1 cellular context compared by ENCODE assay signal in the genomic region with DNA sequence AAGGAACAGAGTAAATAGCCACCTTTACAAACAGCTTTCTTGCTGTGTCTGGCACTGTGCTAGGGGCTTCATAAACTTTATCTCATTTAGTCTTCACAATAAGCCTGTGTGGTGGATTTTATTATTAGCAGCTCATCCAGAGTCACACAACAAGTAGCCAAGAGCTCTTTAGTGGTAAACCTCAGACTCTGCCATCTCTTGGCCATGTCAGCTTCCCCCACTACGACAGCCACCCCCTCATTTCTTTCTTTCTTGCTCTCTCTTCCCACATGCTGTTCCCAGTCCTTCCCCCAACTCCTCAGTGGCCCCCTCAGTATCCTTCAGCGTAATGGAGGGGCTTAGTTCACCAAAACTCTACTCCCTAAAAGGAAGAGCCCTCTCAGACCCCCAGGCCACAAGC.
TF ChIP-seq lines count a peak whose summit lies in the region.

No MANE protein-coding gene starts in this region.

TF ChIP-seq in GM23338, 12 proteins besides CTCF, POLR2A, EP300 and RAD21:
- TF ChIP-seq, protein P1, sequence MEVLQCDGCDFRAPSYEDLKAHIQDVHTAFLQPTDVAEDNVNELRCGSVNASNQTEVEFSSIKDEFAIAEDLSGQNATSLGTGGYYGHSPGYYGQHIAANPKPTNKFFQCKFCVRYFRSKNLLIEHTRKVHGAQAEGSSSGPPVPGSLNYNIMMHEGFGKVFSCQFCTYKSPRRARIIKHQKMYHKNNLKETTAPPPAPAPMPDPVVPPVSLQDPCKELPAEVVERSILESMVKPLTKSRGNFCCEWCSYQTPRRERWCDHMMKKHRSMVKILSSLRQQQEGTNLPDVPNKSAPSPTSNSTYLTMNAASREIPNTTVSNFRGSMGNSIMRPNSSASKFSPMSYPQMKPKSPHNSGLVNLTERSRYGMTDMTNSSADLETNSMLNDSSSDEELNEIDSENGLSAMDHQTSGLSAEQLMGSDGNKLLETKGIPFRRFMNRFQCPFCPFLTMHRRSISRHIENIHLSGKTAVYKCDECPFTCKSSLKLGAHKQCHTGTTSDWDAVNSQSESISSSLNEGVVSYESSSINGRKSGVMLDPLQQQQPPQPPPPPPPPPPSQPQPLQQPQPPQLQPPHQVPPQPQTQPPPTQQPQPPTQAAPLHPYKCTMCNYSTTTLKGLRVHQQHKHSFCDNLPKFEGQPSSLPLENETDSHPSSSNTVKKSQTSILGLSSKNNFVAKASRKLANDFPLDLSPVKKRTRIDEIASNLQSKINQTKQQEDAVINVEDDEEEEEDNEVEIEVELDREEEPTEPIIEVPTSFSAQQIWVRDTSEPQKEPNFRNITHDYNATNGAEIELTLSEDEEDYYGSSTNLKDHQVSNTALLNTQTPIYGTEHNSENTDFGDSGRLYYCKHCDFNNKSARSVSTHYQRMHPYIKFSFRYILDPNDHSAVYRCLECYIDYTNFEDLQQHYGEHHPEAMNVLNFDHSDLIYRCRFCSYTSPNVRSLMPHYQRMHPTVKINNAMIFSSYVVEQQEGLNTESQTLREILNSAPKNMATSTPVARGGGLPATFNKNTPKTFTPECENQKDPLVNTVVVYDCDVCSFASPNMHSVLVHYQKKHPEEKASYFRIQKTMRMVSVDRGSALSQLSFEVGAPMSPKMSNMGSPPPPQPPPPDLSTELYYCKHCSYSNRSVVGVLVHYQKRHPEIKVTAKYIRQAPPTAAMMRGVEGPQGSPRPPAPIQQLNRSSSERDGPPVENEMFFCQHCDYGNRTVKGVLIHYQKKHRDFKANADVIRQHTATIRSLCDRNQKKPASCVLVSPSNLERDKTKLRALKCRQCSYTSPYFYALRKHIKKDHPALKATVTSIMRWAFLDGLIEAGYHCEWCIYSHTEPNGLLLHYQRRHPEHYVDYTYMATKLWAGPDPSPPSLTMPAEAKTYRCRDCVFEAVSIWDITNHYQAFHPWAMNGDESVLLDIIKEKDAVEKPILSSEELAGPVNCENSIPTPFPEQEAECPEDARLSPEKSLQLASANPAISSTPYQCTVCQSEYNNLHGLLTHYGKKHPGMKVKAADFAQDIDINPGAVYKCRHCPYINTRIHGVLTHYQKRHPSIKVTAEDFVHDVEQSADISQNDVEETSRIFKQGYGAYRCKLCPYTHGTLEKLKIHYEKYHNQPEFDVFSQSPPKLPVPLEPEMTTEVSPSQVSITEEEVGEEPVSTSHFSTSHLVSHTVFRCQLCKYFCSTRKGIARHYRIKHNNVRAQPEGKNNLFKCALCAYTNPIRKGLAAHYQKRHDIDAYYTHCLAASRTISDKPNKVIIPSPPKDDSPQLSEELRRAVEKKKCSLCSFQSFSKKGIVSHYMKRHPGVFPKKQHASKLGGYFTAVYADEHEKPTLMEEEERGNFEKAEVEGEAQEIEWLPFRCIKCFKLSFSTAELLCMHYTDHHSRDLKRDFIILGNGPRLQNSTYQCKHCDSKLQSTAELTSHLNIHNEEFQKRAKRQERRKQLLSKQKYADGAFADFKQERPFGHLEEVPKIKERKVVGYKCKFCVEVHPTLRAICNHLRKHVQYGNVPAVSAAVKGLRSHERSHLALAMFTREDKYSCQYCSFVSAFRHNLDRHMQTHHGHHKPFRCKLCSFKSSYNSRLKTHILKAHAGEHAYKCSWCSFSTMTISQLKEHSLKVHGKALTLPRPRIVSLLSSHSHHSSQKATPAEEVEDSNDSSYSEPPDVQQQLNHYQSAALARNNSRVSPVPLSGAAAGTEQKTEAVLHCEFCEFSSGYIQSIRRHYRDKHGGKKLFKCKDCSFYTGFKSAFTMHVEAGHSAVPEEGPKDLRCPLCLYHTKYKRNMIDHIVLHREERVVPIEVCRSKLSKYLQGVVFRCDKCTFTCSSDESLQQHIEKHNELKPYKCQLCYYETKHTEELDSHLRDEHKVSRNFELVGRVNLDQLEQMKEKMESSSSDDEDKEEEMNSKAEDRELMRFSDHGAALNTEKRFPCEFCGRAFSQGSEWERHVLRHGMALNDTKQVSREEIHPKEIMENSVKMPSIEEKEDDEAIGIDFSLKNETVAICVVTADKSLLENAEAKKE (CRISPR knock-in tag; IDR thresholded peaks at IDR 0.05), result no peak
- TF ChIP-seq ZNF114 (CRISPR knock-in tag; IDR thresholded peaks at IDR 0.05), result no peak
- no peak for TF ChIP-seq NANOG (IDR thresholded peaks at IDR 0.05; ENCODE audit: borderline replicate concordance)
- no peak for TF ChIP-seq STAT1 (IDR thresholded peaks at IDR 0.05; ENCODE audit: unreplicated experiment)
- no peak for TF ChIP-seq ZNF331 (CRISPR knock-in tag; IDR thresholded peaks at IDR 0.05; ENCODE audit: low read depth)
TF ChIP-seq in GM23338: peak in this region for 0.
